In genomic region chr1:27503961-27504587, GRCh38 we compare ENCODE assay signal across 10 cellular contexts. TPM values are rescaled to one million over a fixed set of nuclear protein-coding genes. Genes with fewer than 3 reads are reported as not detected.
DNase-seq lines count a peak whose midpoint lies in the region; ATAC-seq and TF ChIP-seq lines count a peak whose summit lies in the region.
"Had no signal": no experiment of that assay in that cellular context is flagged by ENCODE, and none has a peak within 500 bp of the region (broad histone marks: within the 10 kb centered on the region; RNA-seq: fewer than 3 reads in every experiment).

No MANE protein-coding gene starts in this region.

- POLR2A ChIA-PET in SK-N-SH (lab: Yijun Ruan, JAX) (no interaction called here), T-cell (lab: Charles Lee) (no interaction called here)

- H3K9me2 ChIP-seq in SK-N-SH: no peaks in the 10 kb centered on the region

- H3K36me3 ChIP-seq in SK-N-SH (replicated peaks in 1 of 2; ENCODE audit: control insufficient read depth in 1 of 2, insufficient read depth in 2 of 2, low read length in 1 of 2) (no peaks in the 10 kb centered on the region), neuron (ENCODE audit: insufficient read depth, low read length) (no peaks in the 10 kb centered on the region), upper lobe of left lung (no peaks in the 10 kb centered on the region)

- TF ChIP-seq POLR2A in upper lobe of left lung (IDR thresholded peaks at IDR 0.05): no peak

- H3K27ac ChIP-seq in SK-N-SH (ENCODE audit: low read depth in 2 of 2, low read length in 1 of 2) (peak overlapping the region in 1 of 2 experiments; percentile 23; a peak in 1 of 4 replicates), upper lobe of left lung (peak overlapping the region; percentile 81 to 91 (median 86))

- H3K27ac Mint-ChIP-seq in T-cell: no peak overlapping the region
- H3K27ac Mint-ChIP-seq: activated CD4-positive, alpha-beta T cell treated with anti-CD3 and anti-CD28 coated beads, Interleukin-2, amount 10 ng/mL, durations not matched to agents 24 days and 14 days had no signal

- H3K4me3 ChIP-seq in SK-N-SH (ENCODE audit: low read depth in 2 of 2, low read length in 1 of 2) (no peak overlapping the region), fibroblast of the aortic adventitia (ENCODE audit: low read depth, low read length) (peak overlapping the region; percentile 29), neuron (ENCODE audit: low read length) (peak overlapping the region; percentile 33), upper lobe of left lung (peak overlapping the region in 1 of 4 donors; percentile 21)

- H3K9me3 ChIP-seq in SK-N-SH (no peaks in the 10 kb centered on the region), neuron (ENCODE audit: low read length) (no peaks in the 10 kb centered on the region), upper lobe of left lung (no peaks in the 10 kb centered on the region)

- WGBS in SK-N-SH (ENCODE audit: low lambda C conversion rate): 78% methylated on average over 8 of the region's 12 CpGs
- WGBS in upper lobe of left lung, 2 donors: 39 to 48% methylated on average over 12 of the region's 12 CpGs

- no peak overlapping the region for H3K4me3 Mint-ChIP-seq in T-cell
- H3K4me3 Mint-ChIP-seq: activated CD4-positive, alpha-beta T cell treated with anti-CD3 and anti-CD28 coated beads, Interleukin-2, amount 10 ng/mL, durations not matched to agents 24 days and 14 days had no signal

- no peaks in the 10 kb centered on the region for H3K79me2 ChIP-seq in SK-N-SH (ENCODE audit: insufficient read depth)

- TF ChIP-seq RAD21 in SK-N-SH (IDR thresholded peaks at IDR 0.05; ENCODE audit: low read length): no peak

- H3K9me3 Mint-ChIP-seq in T-cell: no peaks in the 10 kb centered on the region
- H3K9me3 Mint-ChIP-seq: activated CD4-positive, alpha-beta T cell treated with anti-CD3 and anti-CD28 coated beads, Interleukin-2, amount 10 ng/mL, durations not matched to agents 24 days and 14 days had no signal

- TF ChIP-seq EP300 in SK-N-SH (IDR thresholded peaks at IDR 0.05; ENCODE audit: borderline replicate concordance in 1 of 2, low read depth in 1 of 2, low read length in 1 of 2) (no peak), upper lobe of left lung (IDR thresholded peaks at IDR 0.05) (no peak)

- ATAC-seq in upper lobe of left lung (ENCODE audit: low FRiP score in 2 of 2): peak; percentile 15 to 28
- no peak for ATAC-seq in T-cell (replicated peaks in 1 of 4)

- no peak overlapping the region for H3K9ac ChIP-seq in SK-N-SH

- H3K36me3 Mint-ChIP-seq in T-cell: no peaks in the 10 kb centered on the region

- H3F3A ChIP-seq in SK-N-SH (replicated peaks; ENCODE audit: insufficient read depth): no peaks in the 10 kb centered on the region

- H3K4me2 ChIP-seq in SK-N-SH: no peak overlapping the region

- DNase-seq in SK-N-SH: no peak
- peak; percentile 89 for DNase-seq in fibroblast of the aortic adventitia (ENCODE audit: low read depth)
- no peak for DNase-seq in upper lobe of left lung
- no peak for DNase-seq in SIG-M5 (lab: John Stamatoyannopoulos, UW)
- DNase-seq in T-cell: no peak
- DNase-seq in activated effector memory CD4-positive, alpha-beta T cell treated with anti-CD3 and anti-CD28 coated beads, Interleukin-2, amount 50 U/mL, for 16 hours: no peak
- DNase-seq in stimulated activated CD4-positive, alpha-beta T cell treated with anti-CD3 and anti-CD28 coated beads, Interleukin-4, amount 100 ng/mL, for 1 hour: no peak
- DNase-seq: activated CD4-positive, alpha-beta T cell treated with anti-CD3 and anti-CD28 coated beads, Interleukin-2, amount 10 ng/mL, durations not matched to agents 24 days and 14 days; NCI-H774 had no signal

- no peaks in the 10 kb centered on the region for H3K27me3 ChIP-seq in SK-N-SH (ENCODE audit: insufficient read depth)
- H3K27me3 ChIP-seq in neuron (ENCODE audit: insufficient read depth, low read length): no peaks in the 10 kb centered on the region
- no peaks in the 10 kb centered on the region for H3K27me3 ChIP-seq in upper lobe of left lung

- H3K27me3 Mint-ChIP-seq in T-cell: no peaks in the 10 kb centered on the region

- H2AFZ ChIP-seq in SK-N-SH (ENCODE audit: low read depth) (peak overlapping the region; percentile 78), neuron (ENCODE audit: low read depth, low read length) (no peak overlapping the region)

- H3K4me1 ChIP-seq in SK-N-SH (ENCODE audit: control insufficient read depth in 1 of 2, insufficient read depth in 2 of 2, low read depth in 1 of 2, low read length in 1 of 2) (peaks cover 0 to 14% of the 10 kb centered on the region in 2 experiments; a peak in 2 of 4 replicates), neuron (ENCODE audit: insufficient read depth, low read length) (peaks cover 21% of the 10 kb centered on the region), upper lobe of left lung (peaks cover 6 to 21% (median 20%) of the 10 kb centered on the region in 4 donors)

- TF ChIP-seq CTCF in SK-N-SH (IDR thresholded peaks at IDR 0.05) (no peak), fibroblast of the aortic adventitia (IDR thresholded peaks at IDR 0.05; ENCODE audit: insufficient read depth, low read length) (no peak), upper lobe of left lung (IDR thresholded peaks at IDR 0.05) (no peak)

- H4K20me1 ChIP-seq in SK-N-SH (ENCODE audit: insufficient read depth): no peaks in the 10 kb centered on the region

- CTCF ChIA-PET in SK-N-SH (lab: Yijun Ruan, JAX) (interaction anchor here (1.1 kb wide), 1 partner anchor 76 kb away, joined by 3 read pairs; no protein-coding TSS in a partner anchor), T-cell (lab: Charles Lee) (no interaction called here)

- H3K4me1 Mint-ChIP-seq in T-cell: no peaks in the 10 kb centered on the region

TF ChIP-seq in SK-N-SH, 30 proteins besides CTCF, POLR2A, EP300 and RAD21:
- TF ChIP-seq, protein P1, sequence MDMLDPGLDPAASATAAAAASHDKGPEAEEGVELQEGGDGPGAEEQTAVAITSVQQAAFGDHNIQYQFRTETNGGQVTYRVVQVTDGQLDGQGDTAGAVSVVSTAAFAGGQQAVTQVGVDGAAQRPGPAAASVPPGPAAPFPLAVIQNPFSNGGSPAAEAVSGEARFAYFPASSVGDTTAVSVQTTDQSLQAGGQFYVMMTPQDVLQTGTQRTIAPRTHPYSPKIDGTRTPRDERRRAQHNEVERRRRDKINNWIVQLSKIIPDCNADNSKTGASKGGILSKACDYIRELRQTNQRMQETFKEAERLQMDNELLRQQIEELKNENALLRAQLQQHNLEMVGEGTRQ (IDR thresholded peaks at IDR 0.05; ENCODE audit: borderline replicate concordance, low read depth, low read length): no peak
- TF ChIP-seq IRF3 (IDR thresholded peaks at IDR 0.05; ENCODE audit: low read depth, low read length) (no peak), GABPA (IDR thresholded peaks at IDR 0.05; ENCODE audit: low read depth) (no peak), FOSL2 (IDR thresholded peaks at IDR 0.05; ENCODE audit: borderline replicate concordance, low read depth) (no peak), MEF2A (IDR thresholded peaks at IDR 0.05; ENCODE audit: borderline replicate concordance, low read depth) (no peak), ZBTB33 (IDR thresholded peaks at IDR 0.05; ENCODE audit: borderline replicate concordance, low read depth) (no peak), CHD2 (IDR thresholded peaks at IDR 0.05; ENCODE audit: low read length, partially characterized antibody) (no peak), RCOR1 (IDR thresholded peaks at IDR 0.05; ENCODE audit: low read length) (no peak)

RNA-seq across cellular contexts. Expression of gene WASF2, which starts 14.1 kb away (rescaled TPM):
- 23.0 and 27.1 TPM in 2 replicates for polyA plus RNA-seq in SK-N-SH (2012; rRNA removed)
- 18.4 and 22.2 TPM in 2 replicates for polyA plus RNA-seq in SK-N-SH (2012; cell fraction: cytosol; rRNA removed)
- polyA plus RNA-seq in SK-N-SH (2012; cell fraction: nucleus; rRNA removed): 25.1 and 25.5 TPM in 2 replicates
- total RNA-seq in fibroblast of the aortic adventitia (ENCODE audit: low replicate concordance) (33.0 and 37.9 TPM in 2 replicates), upper lobe of left lung (100 to 1,000 TPM in 2 of 6 donors, 10 to 100 TPM in 4; 53.4 to 158 (median 62.2) TPM), T-cell (100 to 1,000 TPM; 145 to 161 (median 156) TPM)

Comparison
In these comparisons a context has a peak if more than half of its experiments do, and no peak if none do; other contexts are left out.
1. H3K4me3 ChIP-seq: peak in fibroblast of the aortic adventitia (single experiment) and neuron (single experiment); none in SK-N-SH (0 of 2).
2. ATAC-seq: peak in upper lobe of left lung (2 of 2); none in T-cell (0 of 4).